In the genomic region with DNA sequence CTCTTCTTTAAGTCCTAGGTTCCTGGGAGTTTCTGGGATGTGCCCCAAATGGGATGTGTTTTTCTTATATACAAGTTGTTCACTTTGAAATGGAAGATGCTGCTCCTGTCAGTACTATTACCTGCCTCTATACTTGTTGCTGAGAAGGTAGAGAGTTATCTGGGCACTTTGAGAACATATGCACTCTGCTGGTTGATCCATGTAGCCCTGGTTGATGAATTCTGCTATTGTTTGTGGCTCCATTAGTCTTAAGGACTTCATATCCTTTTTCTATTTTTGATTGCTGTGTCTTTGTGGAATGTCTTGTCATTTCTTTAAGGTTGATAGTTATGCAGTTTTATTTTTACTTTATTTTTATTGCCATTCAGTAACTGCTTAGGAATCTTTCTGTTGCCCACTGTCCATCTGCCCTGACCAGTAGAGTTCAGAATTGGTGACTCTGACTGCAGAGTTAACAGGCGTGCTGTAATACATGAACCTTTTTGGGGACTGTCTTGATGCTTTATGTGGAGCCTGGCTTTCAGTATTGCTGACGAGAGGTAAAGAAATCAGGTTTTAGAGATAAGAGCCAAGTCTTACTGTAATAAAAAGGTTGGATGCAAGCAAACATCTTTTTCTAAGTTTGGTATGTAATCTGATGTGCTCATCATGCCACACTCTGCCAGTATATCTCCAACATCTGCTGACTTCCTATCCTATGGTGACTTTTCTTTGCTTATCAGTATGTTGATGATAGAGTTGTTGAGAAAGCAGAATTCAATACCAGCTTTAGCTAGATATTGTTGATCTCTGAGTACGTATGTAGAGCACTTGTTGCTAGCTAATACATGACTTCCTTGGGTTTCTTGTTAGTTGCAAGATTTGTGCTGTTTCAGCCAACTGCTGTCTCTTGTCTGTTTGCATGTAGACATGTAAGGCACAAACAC, we compare ENCODE assay signal across 12 cellular contexts. TPM values are rescaled to one million over a fixed set of nuclear protein-coding genes. Genes with fewer than 3 reads are reported as not detected.
DNase-seq lines count a peak whose midpoint lies in the region; ATAC-seq, FAIRE-seq and TF ChIP-seq lines count a peak whose summit lies in the region.
"Had no signal": no experiment of that assay in that cellular context is flagged by ENCODE, and none has a peak within 500 bp of the region (broad histone marks: within the 10 kb centered on the region; RNA-seq: fewer than 3 reads in every experiment).

No MANE protein-coding gene starts in this region.

- H3K4me1 Mint-ChIP-seq in CD4-positive, alpha-beta memory T cell, result peaks cover 48 to 86% (median 60%) of the 10 kb centered on the region in 4 donors
- H3K4me1 Mint-ChIP-seq in IgD-negative memory B cell (peaks cover 22 to 45% (median 41%) of the 10 kb centered on the region in 3 donors), astrocyte (ENCODE audit: low read depth, unreplicated experiment) (peaks cover 35% of the 10 kb centered on the region), nephron progenitor cell (peaks cover 32% of the 10 kb centered on the region)

- no peaks in the 10 kb centered on the region for H3K27me3 Mint-ChIP-seq in CD4-positive, alpha-beta memory T cell
- no peaks in the 10 kb centered on the region for H3K27me3 Mint-ChIP-seq in IgD-negative memory B cell
- H3K27me3 Mint-ChIP-seq in astrocyte (ENCODE audit: low read depth, unreplicated experiment), result no peaks in the 10 kb centered on the region
- no peaks in the 10 kb centered on the region for H3K27me3 Mint-ChIP-seq in nephron progenitor cell (ENCODE audit: low read depth, poor library complexity)

- peak overlapping the region; percentile 88 for H3K27ac ChIP-seq in CD4-positive, alpha-beta memory T cell (ENCODE audit: low read depth, low read length)
- no peak overlapping the region for H3K27ac ChIP-seq in astrocyte (ENCODE audit: low read depth, low read length)
- H3K27ac ChIP-seq: SJSA1 had no signal

- POLR2A ChIA-PET in CD4-positive, alpha-beta memory T cell (lab: Charles Lee; ENCODE audit: partially characterized antibody), result interaction anchor here (0.9 to 7.6 kb wide), 14 partner anchors 8 to 196 kb away, joined by 3 to 88 read pairs (median 6); a partner anchor contains a TSS

- H3K9ac ChIP-seq in astrocyte (ENCODE audit: low read length), result no peak overlapping the region

- no peak for FAIRE-seq in astrocyte (lab: Jason Lieb, UNC)
- FAIRE-seq: D721Med had no signal

- H3K79me2 ChIP-seq in astrocyte (ENCODE audit: insufficient read depth, low read length), result peaks cover 75% of the 10 kb centered on the region

- H3K36me3 ChIP-seq in CD4-positive, alpha-beta memory T cell (ENCODE audit: insufficient read depth, low read length), result peaks cover 50% of the 10 kb centered on the region
- peaks cover 34% of the 10 kb centered on the region for H3K36me3 ChIP-seq in astrocyte (ENCODE audit: insufficient read depth, low read length)

- TF ChIP-seq CTCF in astrocyte (IDR thresholded peaks at IDR 0.05; ENCODE audit: insufficient read depth, low read depth, low read length) (no peak), nephron progenitor cell (IDR thresholded peaks at IDR 0.05) (no peak)

- intact Hi-C loops in CD4-positive, alpha-beta memory T cell (cut with micrococcal nuclease), result no loop called here

- no peaks in the 10 kb centered on the region for H3K9me3 Mint-ChIP-seq in CD4-positive, alpha-beta memory T cell
- H3K9me3 Mint-ChIP-seq in IgD-negative memory B cell, result no peaks in the 10 kb centered on the region
- H3K9me3 Mint-ChIP-seq in astrocyte (ENCODE audit: unreplicated experiment), result no peaks in the 10 kb centered on the region
- H3K9me3 Mint-ChIP-seq in nephron progenitor cell, result no peaks in the 10 kb centered on the region

- CTCF ChIA-PET in CD4-positive, alpha-beta memory T cell (lab: Charles Lee; ENCODE audit: partially characterized antibody), result interaction anchor here (0.9 to 25.6 kb wide), 6 partner anchors 8 to 197 kb away, joined by 4 to 556 read pairs (median 7); a partner anchor contains a TSS

- peak overlapping the region; percentile 53 to 95 (median 79) for H3K27ac Mint-ChIP-seq in CD4-positive, alpha-beta memory T cell
- H3K27ac Mint-ChIP-seq in IgD-negative memory B cell (peak overlapping the region; percentile 82 to 89 (median 88)), astrocyte (ENCODE audit: unreplicated experiment) (no peak overlapping the region), nephron progenitor cell (no peak overlapping the region)

- H3K4me3 Mint-ChIP-seq in CD4-positive, alpha-beta memory T cell, result peak overlapping the region; percentile 12 to 99 (median 98)
- H3K4me3 Mint-ChIP-seq in IgD-negative memory B cell, result peak overlapping the region; percentile 16 to 92 (median 42)
- peak overlapping the region; percentile 60 for H3K4me3 Mint-ChIP-seq in astrocyte (ENCODE audit: unreplicated experiment)
- H3K4me3 Mint-ChIP-seq in nephron progenitor cell, result peak overlapping the region; percentile 95

- H2AFZ ChIP-seq in astrocyte (ENCODE audit: low read depth, low read length), result no peak overlapping the region

- peaks cover 37 to 69% of the 10 kb centered on the region in 2 donors for H3K36me3 Mint-ChIP-seq in CD4-positive, alpha-beta memory T cell
- H3K36me3 Mint-ChIP-seq in IgD-negative memory B cell (no peaks in the 10 kb centered on the region), astrocyte (ENCODE audit: low read depth, unreplicated experiment) (peaks cover 32% of the 10 kb centered on the region), nephron progenitor cell (ENCODE audit: low read depth) (peaks cover 25% of the 10 kb centered on the region)

- H4K20me1 ChIP-seq in astrocyte (ENCODE audit: insufficient read depth, low read length), result peaks cover 3% of the 10 kb centered on the region

- no peaks in the 10 kb centered on the region for H3K9me3 ChIP-seq in CD4-positive, alpha-beta memory T cell (ENCODE audit: control insufficient read depth in 1 of 2, low read length in 2 of 2)
- no peaks in the 10 kb centered on the region for H3K9me3 ChIP-seq in astrocyte (ENCODE audit: insufficient read depth, low read depth, low read length)
- H3K9me3 ChIP-seq: heart right ventricle, SJSA1 had no signal

- DNase-seq in CD4-positive, alpha-beta memory T cell, result peak in 1 of 5 donors; percentile 37
- DNase-seq in astrocyte (ENCODE audit: low read depth) (no peak), nephron progenitor cell (no peak), dedifferentiated amniotic fluid mesenchymal stem cell (ENCODE audit: extremely low spot score) (no peak), SKM-1 treated with dmso at 0.1 percent for 144 hours (lab: John Stamatoyannopoulos, UW; ENCODE audit: unreplicated experiment) (no peak), HuH-7 (ENCODE audit: low spot score) (no peak)
- DNase-seq: heart right ventricle, NCI-H345 had no signal

- H3K4me1 ChIP-seq in CD4-positive, alpha-beta memory T cell (ENCODE audit: insufficient read depth, low read length), result peaks cover 50% of the 10 kb centered on the region
- peaks cover 17% of the 10 kb centered on the region for H3K4me1 ChIP-seq in astrocyte (ENCODE audit: insufficient read depth, low read length)

- ATAC-seq in HG02852 (IDR thresholded peaks at IDR 0.05; ENCODE audit: unreplicated experiment), result no peak
- ATAC-seq: heart right ventricle had no signal

- H3K4me3 ChIP-seq in CD4-positive, alpha-beta memory T cell (ENCODE audit: low read length in 2 of 2), result no peak overlapping the region
- H3K4me3 ChIP-seq in astrocyte (ENCODE audit: insufficient read depth, low read depth, low read length), result no peak overlapping the region

- peak overlapping the region; percentile 32 for H3K4me2 ChIP-seq in astrocyte (ENCODE audit: low read length)

- no peaks in the 10 kb centered on the region for H3K27me3 ChIP-seq in CD4-positive, alpha-beta memory T cell (ENCODE audit: insufficient read depth, low read length)
- no peaks in the 10 kb centered on the region for H3K27me3 ChIP-seq in astrocyte (ENCODE audit: insufficient read depth, low read length)
- H3K27me3 ChIP-seq: heart right ventricle, SJSA1 had no signal

RNA-seq across cellular contexts. Expression of a gene that starts 1.6 kb away (rescaled TPM):
- 10 to 100 TPM; 91.0 to 95.8 TPM for total RNA-seq in CD4-positive, alpha-beta memory T cell
- polyA plus RNA-seq in CD4-positive, alpha-beta memory T cell, result 100 to 1,000 TPM; 103 to 116 TPM
- polyA plus RNA-seq in IgD-negative memory B cell, result 64.1 TPM
- total RNA-seq in astrocyte, result 55.5 and 66.5 TPM in 2 replicates

RNA-seq across cellular contexts. Expression of a gene that starts 2.2 kb away (rescaled TPM):
- total RNA-seq in CD4-positive, alpha-beta memory T cell, result 100 to 1,000 TPM; 116 to 127 TPM
- polyA plus RNA-seq in CD4-positive, alpha-beta memory T cell, result 100 to 1,000 TPM; 351 to 425 TPM
- 273 TPM for polyA plus RNA-seq in IgD-negative memory B cell
- 233 and 251 TPM in 2 replicates for total RNA-seq in astrocyte

RNA-seq across cellular contexts. Expression of a gene that starts 8.1 kb away (rescaled TPM):
- 100 to 1,000 TPM; 131 to 132 TPM for total RNA-seq in CD4-positive, alpha-beta memory T cell
- 100 to 1,000 TPM; 151 to 169 TPM for polyA plus RNA-seq in CD4-positive, alpha-beta memory T cell
- polyA plus RNA-seq in IgD-negative memory B cell, result 186 TPM
- total RNA-seq in astrocyte, result 33.0 and 36.2 TPM in 2 replicates

RNA-seq across cellular contexts. Expression of a gene that starts 18.5 kb away (rescaled TPM):
- 10 to 100 TPM; 12.5 to 15.3 TPM for total RNA-seq in CD4-positive, alpha-beta memory T cell
- polyA plus RNA-seq in CD4-positive, alpha-beta memory T cell, result 10 to 100 TPM; 27.3 to 28.1 TPM
- 33.5 TPM for polyA plus RNA-seq in IgD-negative memory B cell
- total RNA-seq in astrocyte, result 8.9 and 9.9 TPM in 2 replicates

RNA-seq across cellular contexts. Expression of a gene that starts 21.1 kb away (rescaled TPM):
- total RNA-seq in CD4-positive, alpha-beta memory T cell, result 100 to 1,000 TPM in 1 of 2 experiments, 10 to 100 TPM in 1; 99.3 to 101 TPM
- 100 to 1,000 TPM; 164 to 194 TPM for polyA plus RNA-seq in CD4-positive, alpha-beta memory T cell
- polyA plus RNA-seq in IgD-negative memory B cell, result 170 TPM
- total RNA-seq in astrocyte, result 26.7 and 32.2 TPM in 2 replicates

Comparison
In these comparisons a context has a peak if more than half of its experiments do, and no peak if none do; other contexts are left out.
1. H3K27ac Mint-ChIP-seq: peak in CD4-positive, alpha-beta memory T cell (7 of 7) and IgD-negative memory B cell (3 of 3); none in astrocyte (single experiment) and nephron progenitor cell (single experiment).
2. H3K4me3 Mint-ChIP-seq: peak in every context shown above with its lines; median percentile 98 in CD4-positive, alpha-beta memory T cell; 95 in nephron progenitor cell; 60 in astrocyte; 42 in IgD-negative memory B cell.